8 cellular contexts compared by ENCODE assay signal in genomic region chr22:45246060-45246985, GRCh38. TPM values are rescaled to one million over a fixed set of nuclear protein-coding genes. Genes with fewer than 3 reads are reported as not detected.
DNase-seq lines count a peak whose midpoint lies in the region; ATAC-seq, FAIRE-seq and TF ChIP-seq lines count a peak whose summit lies in the region.

No MANE protein-coding gene starts in this region.

- peak; percentile 5 for ATAC-seq in activated CD8-positive, alpha-beta T cell treated with anti-CD3 and anti-CD28 coated beads, Interleukin-2, amount 10 ng/mL, durations not matched to agents 7 days and 5 days
- ATAC-seq in GM21576 (IDR thresholded peaks at IDR 0.05; ENCODE audit: unreplicated experiment): no peak
- ATAC-seq in GM21423 (IDR thresholded peaks at IDR 0.05; ENCODE audit: unreplicated experiment): no peak
- no peak for ATAC-seq in GM19395 (IDR thresholded peaks at IDR 0.05; ENCODE audit: unreplicated experiment)

- POLR2A ChIA-PET in activated CD8-positive, alpha-beta T cell treated with anti-CD3 and anti-CD28 coated beads, Interleukin-2, amount 10 ng/mL, durations not matched to agents 7 days and 5 days (lab: Charles Lee): interaction anchor here (0.7 to 1.1 kb wide), 2 partner anchors 74 to 517 kb away, joined by 3 to 4 read pairs; no protein-coding TSS in a partner anchor

- H3K27me3 Mint-ChIP-seq in activated CD8-positive, alpha-beta T cell treated with anti-CD3 and anti-CD28 coated beads, Interleukin-2, amount 10 ng/mL, durations not matched to agents 7 days and 5 days (ENCODE audit: low read depth): no peaks in the 10 kb centered on the region

- H3K4me1 Mint-ChIP-seq in activated CD8-positive, alpha-beta T cell treated with anti-CD3 and anti-CD28 coated beads, Interleukin-2, amount 10 ng/mL, durations not matched to agents 7 days and 5 days (ENCODE audit: low read depth): peaks cover 61% of the 10 kb centered on the region

- H3K9me3 Mint-ChIP-seq in activated CD8-positive, alpha-beta T cell treated with anti-CD3 and anti-CD28 coated beads, Interleukin-2, amount 10 ng/mL, durations not matched to agents 7 days and 5 days (ENCODE audit: insufficient read depth): no peaks in the 10 kb centered on the region

- FAIRE-seq in H54 (lab: Jason Lieb, UNC): peak; percentile 69

- no peak for TF ChIP-seq CTCF in right atrium auricular region (IDR thresholded peaks at IDR 0.05)

- no peak for TF ChIP-seq POLR2A in H54 (IDR thresholded peaks at IDR 0.05; ENCODE audit: low read depth, low read length)

- no peaks in the 10 kb centered on the region for H3K36me3 ChIP-seq in right atrium auricular region

- H3K4me3 Mint-ChIP-seq in activated CD8-positive, alpha-beta T cell treated with anti-CD3 and anti-CD28 coated beads, Interleukin-2, amount 10 ng/mL, durations not matched to agents 7 days and 5 days: peak overlapping the region; percentile 0

- no peaks in the 10 kb centered on the region for H3K9me3 ChIP-seq in right atrium auricular region

- CTCF ChIA-PET in activated CD8-positive, alpha-beta T cell treated with anti-CD3 and anti-CD28 coated beads, Interleukin-2, amount 10 ng/mL, durations not matched to agents 7 days and 5 days (lab: Charles Lee): interaction anchor here (1.0 to 1.2 kb wide), 2 partner anchors 81 to 797 kb away, joined by 3 to 5 read pairs; no protein-coding TSS in a partner anchor

- no peaks in the 10 kb centered on the region for H3K36me3 Mint-ChIP-seq in activated CD8-positive, alpha-beta T cell treated with anti-CD3 and anti-CD28 coated beads, Interleukin-2, amount 10 ng/mL, durations not matched to agents 7 days and 5 days (ENCODE audit: low read depth)

- H3K4me3 ChIP-seq in right atrium auricular region (no peak overlapping the region), skin epidermis (no peak overlapping the region)

- peak overlapping the region; percentile 45 for H3K27ac ChIP-seq in right atrium auricular region
- H3K27ac ChIP-seq in skin epidermis: peak overlapping the region in 20 of 21 experiments; percentile 56 to 83 (median 72)

- peaks cover 0 to 11% of the 10 kb centered on the region in 2 donors for H3K4me1 ChIP-seq in right atrium auricular region

- H3K27me3 ChIP-seq in right atrium auricular region: no peaks in the 10 kb centered on the region

- peak overlapping the region; percentile 83 for H3K27ac Mint-ChIP-seq in activated CD8-positive, alpha-beta T cell treated with anti-CD3 and anti-CD28 coated beads, Interleukin-2, amount 10 ng/mL, durations not matched to agents 7 days and 5 days

- peak; percentile 74 for DNase-seq in H54 (ENCODE audit: insufficient read length, low spot score)
- no peak for DNase-seq in activated CD8-positive, alpha-beta T cell treated with anti-CD3 and anti-CD28 coated beads, Interleukin-2, amount 10 ng/mL, durations not matched to agents 7 days and 5 days
- DNase-seq in right atrium auricular region (ENCODE audit: low spot score): peak; percentile 76
- no peak for DNase-seq in putamen (ENCODE audit: low spot score)

RNA-seq across cellular contexts. Expression of gene KIAA0930, which starts 5.6 kb away (rescaled TPM):
- 10 to 100 TPM; 48.5 to 52.4 TPM for total RNA-seq in activated CD8-positive, alpha-beta T cell treated with anti-CD3 and anti-CD28 coated beads, Interleukin-2, amount 10 ng/mL, durations not matched to agents 7 days and 5 days
- total RNA-seq in right atrium auricular region: 10 to 100 TPM; 13.0 to 20.4 TPM

RNA-seq across cellular contexts. Expression of gene UPK3A, which starts 38.4 kb away (rescaled TPM):
- total RNA-seq in activated CD8-positive, alpha-beta T cell treated with anti-CD3 and anti-CD28 coated beads, Interleukin-2, amount 10 ng/mL, durations not matched to agents 7 days and 5 days: not detected
- not detected for total RNA-seq in right atrium auricular region

Comparison
In these comparisons a context has a peak if more than half of its experiments do, and no peak if none do; other contexts are left out.
1. DNase-seq: peak in H54 (single experiment) and right atrium auricular region (single experiment); none in activated CD8-positive, alpha-beta T cell treated with anti-CD3 and anti-CD28 coated beads, Interleukin-2, amount 10 ng/mL, durations not matched to agents 7 days and 5 days (single experiment) and putamen (single experiment).